In the genomic region with DNA sequence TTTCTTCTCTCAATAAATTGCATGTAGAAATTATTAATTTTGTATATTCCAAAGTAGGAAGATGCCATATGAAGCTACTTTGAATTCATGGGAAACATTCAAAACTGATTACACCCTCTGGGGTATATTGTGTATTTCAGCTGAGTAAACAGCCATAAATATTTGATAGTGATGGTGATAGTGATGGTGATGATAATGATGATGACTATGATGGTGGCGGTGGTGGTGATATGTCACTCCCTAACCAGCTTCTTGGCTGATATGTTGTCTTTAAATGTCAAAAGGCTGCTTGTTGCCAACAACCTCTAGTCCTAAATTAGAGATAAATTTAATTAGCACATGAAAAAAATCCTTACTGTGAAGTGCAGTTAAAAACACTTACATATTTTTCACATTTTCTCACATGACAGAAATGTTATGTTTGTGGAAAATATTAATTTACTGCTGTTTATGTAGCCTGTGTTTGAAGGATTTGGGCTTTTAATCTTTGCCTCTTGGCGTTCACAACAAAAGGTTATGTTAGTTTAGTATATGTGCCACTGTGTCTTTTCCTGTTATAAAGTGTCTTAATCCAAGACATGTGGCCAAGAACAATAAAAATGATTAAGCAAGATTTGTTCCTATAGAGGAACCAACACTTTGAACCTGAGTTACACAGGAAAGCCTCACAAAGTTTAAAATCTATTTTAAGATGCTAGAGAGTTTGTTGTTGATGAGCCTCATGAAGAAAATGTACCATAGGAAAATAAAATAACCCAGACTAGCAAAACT, we compare ENCODE assay signal across 11 cellular contexts.
DNase-seq lines count a peak whose midpoint lies in the region; ATAC-seq and TF ChIP-seq lines count a peak whose summit lies in the region.
"Had no signal": no experiment of that assay in that cellular context is flagged by ENCODE, and none has a peak within 500 bp of the region (broad histone marks: within the 10 kb centered on the region; RNA-seq: fewer than 3 reads in every experiment).

No MANE protein-coding gene starts in this region.

- H3K4me1 ChIP-seq in heart right ventricle (peaks cover 2 to 69% (median 45%) of the 10 kb centered on the region in 9 donors), prostate gland (replicated peaks) (peaks cover 13% of the 10 kb centered on the region), foreskin keratinocyte (peaks cover 14% of the 10 kb centered on the region)

- 31 to 38% methylated on average over 2 of the region's 2 CpGs for WGBS in heart right ventricle, 2 donors
- WGBS in prostate gland = 19% methylated on average over 2 of the region's 2 CpGs

- H3K9me3 ChIP-seq in CD4-positive, alpha-beta T cell (ENCODE audit: control insufficient read depth, low read length) = no peaks in the 10 kb centered on the region
- no peaks in the 10 kb centered on the region for H3K9me3 ChIP-seq in heart right ventricle
- H3K9me3 ChIP-seq in prostate gland = no peaks in the 10 kb centered on the region

- POLR2A ChIA-PET in CD4-positive, alpha-beta T cell (lab: Charles Lee) = interaction anchor here (0.6 to 0.9 kb wide), 2 partner anchors 103 to 1130 kb away, joined by 3 to 4 read pairs; no protein-coding TSS in a partner anchor
- POLR2A ChIA-PET in T-cell (lab: Charles Lee) = no interaction called here
- POLR2A ChIA-PET in RWPE1 (lab: Yijun Ruan, JAX; ENCODE audit: low non-redundant PET) = no interaction called here

- peak overlapping the region; percentile 83 for H3K27ac Mint-ChIP-seq in CD4-positive, alpha-beta T cell
- peak overlapping the region; percentile 69 to 84 for H3K27ac Mint-ChIP-seq in T-cell

- ATAC-seq in CD4-positive, alpha-beta T cell (ENCODE audit: poor library complexity) = no peak
- ATAC-seq in T-cell (replicated peaks in 1 of 4) (no peak), heart right ventricle (peak in 5 of 8 donors; percentile 23 to 42 (median 34)), foreskin keratinocyte (no peak)

- peaks cover 0 to 5% (median 0%) of the 10 kb centered on the region in 9 donors for H3K36me3 ChIP-seq in heart right ventricle
- no peaks in the 10 kb centered on the region for H3K36me3 ChIP-seq in prostate gland

- H3K9me3 Mint-ChIP-seq in CD4-positive, alpha-beta T cell = no peaks in the 10 kb centered on the region
- no peaks in the 10 kb centered on the region for H3K9me3 Mint-ChIP-seq in T-cell

- TF ChIP-seq POLR2A in prostate gland (IDR thresholded peaks at IDR 0.05) = no peak

- no peaks in the 10 kb centered on the region for H3K27me3 ChIP-seq in CD4-positive, alpha-beta T cell (ENCODE audit: control insufficient read depth, insufficient read depth, low read length)
- H3K27me3 ChIP-seq in heart right ventricle (no peaks in the 10 kb centered on the region), prostate gland (replicated peaks; ENCODE audit: insufficient read depth) (no peaks in the 10 kb centered on the region), foreskin keratinocyte (no peaks in the 10 kb centered on the region)

- no peak overlapping the region for H3K27ac ChIP-seq in CD4-positive, alpha-beta T cell (ENCODE audit: low read depth, low read length)
- H3K27ac ChIP-seq in heart right ventricle = peak overlapping the region; percentile 28 to 83 (median 72)
- H3K27ac ChIP-seq in prostate gland = peak overlapping the region; percentile 75 to 84
- H3K27ac ChIP-seq in RWPE1 = no peak overlapping the region
- H3K27ac ChIP-seq in foreskin keratinocyte = no peak overlapping the region

- H3K36me3 Mint-ChIP-seq in CD4-positive, alpha-beta T cell (ENCODE audit: low read depth) = peaks cover 16% of the 10 kb centered on the region
- H3K36me3 Mint-ChIP-seq in T-cell = peaks cover 25% of the 10 kb centered on the region

- peaks cover 48% of the 10 kb centered on the region for H3K4me1 Mint-ChIP-seq in CD4-positive, alpha-beta T cell (ENCODE audit: low read depth)
- peaks cover 40 to 43% (median 42%) of the 10 kb centered on the region in 3 donors for H3K4me1 Mint-ChIP-seq in T-cell

- intact Hi-C loops in CD4-positive, alpha-beta T cell (cut with DNase I, micrococcal nuclease) = loop anchor here in 1 of 2 experiments (10.0 kb wide), 1 partner anchor 60 kb away; no protein-coding TSS in a partner anchor
- intact Hi-C loops in heart right ventricle (cut with DNase I) = no loop called here
- intact Hi-C loops in prostate gland (cut with DNase I) = no loop called here

- no peaks in the 10 kb centered on the region for H3K27me3 Mint-ChIP-seq in CD4-positive, alpha-beta T cell
- H3K27me3 Mint-ChIP-seq in T-cell = no peaks in the 10 kb centered on the region

- DNase-seq in CD4-positive, alpha-beta T cell = no peak
- no peak for DNase-seq in T-cell
- no peak for DNase-seq in heart right ventricle
- DNase-seq in prostate gland (ENCODE audit: low spot score) = no peak
- no peak for DNase-seq in stimulated activated CD4-positive, alpha-beta T cell treated with anti-CD3 and anti-CD28 coated beads, Interleukin-4, amount 100 ng/mL, for 4 hours
- DNase-seq in RWPE1 (ENCODE audit: low spot score) = no peak
- no peak for DNase-seq in foreskin keratinocyte
- no peak for DNase-seq in GM10266 (ENCODE audit: extremely low spot score)
- DNase-seq: activated naive CD4-positive, alpha-beta T cell treated with Interleukin-2 at 50 U/mL for 16 hours; DND-41; glutamatergic neuron had no signal

- TF ChIP-seq CTCF in CD4-positive, alpha-beta T cell (IDR thresholded peaks at IDR 0.05) = no peak
- TF ChIP-seq CTCF in heart right ventricle (IDR thresholded peaks at IDR 0.05) = no peak
- TF ChIP-seq CTCF in prostate gland (IDR thresholded peaks at IDR 0.05) = no peak
- no peak for TF ChIP-seq CTCF in RWPE1 (conservative IDR thresholded peaks at IDR 0.05; ENCODE audit: low read depth)
- TF ChIP-seq CTCF in foreskin keratinocyte (conservative IDR thresholded peaks at IDR 0.05) = no peak
- TF ChIP-seq CTCF in GM10266 (IDR thresholded peaks at IDR 0.05; ENCODE audit: control insufficient read depth, insufficient read depth, low read depth, missing control alignments) = no peak

- CTCF ChIA-PET in CD4-positive, alpha-beta T cell (lab: Charles Lee) = interaction anchor here (0.6 kb wide), 1 partner anchor 14 kb away, joined by 3 read pairs; no protein-coding TSS in a partner anchor
- CTCF ChIA-PET in T-cell (lab: Charles Lee) (interaction anchor here (0.6 to 0.9 kb wide), 2 partner anchors 25 to 102 kb away, joined by 3 to 4 read pairs; a partner anchor contains a TSS), RWPE1 (lab: Yijun Ruan, JAX) (interaction anchor here (0.8 kb wide), 1 partner anchor 15 kb away, joined by 3 read pairs; no protein-coding TSS in a partner anchor)

- peak overlapping the region in 2 of 10 donors; percentile 1 to 13 for H3K4me3 ChIP-seq in heart right ventricle
- no peak overlapping the region for H3K4me3 ChIP-seq in prostate gland

- peak overlapping the region; percentile 49 for H3K4me3 Mint-ChIP-seq in CD4-positive, alpha-beta T cell
- peak overlapping the region in 2 of 3 donors; percentile 9 to 50 for H3K4me3 Mint-ChIP-seq in T-cell

Comparison
In these comparisons a context has a peak if more than half of its experiments do, and no peak if none do; other contexts are left out.
1. ATAC-seq: peak in heart right ventricle (5 of 8); none in CD4-positive, alpha-beta T cell (single experiment), T-cell (0 of 4) and foreskin keratinocyte (single experiment).
2. H3K27ac ChIP-seq: peak in heart right ventricle (10 of 10) and prostate gland (2 of 2); none in CD4-positive, alpha-beta T cell (single experiment), RWPE1 (single experiment) and foreskin keratinocyte (single experiment).